Comparison of ENCODE assay signal across 1 cellular context in genomic region chr10:3294919-3295318, GRCh38.
TF ChIP-seq lines count a peak whose summit lies in the region.

No MANE protein-coding gene starts in this region.

TF ChIP-seq in HepG2, 621 proteins besides CTCF, POLR2A, EP300 and RAD21 (continued from another document):
- TF ChIP-seq ZNF646 (CRISPR knock-in tag; IDR thresholded peaks at IDR 0.05) (peak; percentile 56; the same call in 1 of the 2 replicates), NONO (IDR thresholded peaks at IDR 0.05) (no peak), NONO (CRISPR knock-in tag; conservative IDR thresholded peaks at IDR 0.05) (no peak), ZNF878 (CRISPR knock-in tag; IDR thresholded peaks at IDR 0.05) (no peak), ZNF770 (CRISPR knock-in tag; IDR thresholded peaks at IDR 0.05) (no peak)
